Comparison of ENCODE assay signal across 17 cellular contexts in genomic region chr7:317643-318405, GRCh38. TPM values are rescaled to one million over a fixed set of nuclear protein-coding genes. Genes with fewer than 3 reads are reported as not detected.
DNase-seq lines count a peak whose midpoint lies in the region; ATAC-seq, FAIRE-seq and TF ChIP-seq lines count a peak whose summit lies in the region.
"Had no signal": no experiment of that assay in that cellular context is flagged by ENCODE, and none has a peak within 500 bp of the region (broad histone marks: within the 10 kb centered on the region; RNA-seq: fewer than 3 reads in every experiment).

No MANE protein-coding gene starts in this region.

- DNase-seq in HTR-8/SVneo (ENCODE audit: insufficient read length, low spot score): no peak
- no peak for DNase-seq in lower leg skin (ENCODE audit: low spot score in 2 of 2)
- no peak for DNase-seq in dedifferentiated amniotic fluid mesenchymal stem cell (ENCODE audit: extremely low spot score)
- no peak for DNase-seq in stimulated activated naive CD8-positive, alpha-beta T cell treated with anti-CD3 and anti-CD28 coated beads, Interleukin-15, Interleukin-2, amounts not matched to agents 100 U/mL and 50 U/mL, for 24 hours
- DNase-seq: BE2C; CD8-positive, alpha-beta T cell; DND-41; GDM1; GOT3; KBM-7; NCI-H1694; SHP77 treated with DMSO at 0.1 percent for 48 hours had no signal

- no peak for TF ChIP-seq POLR2A in lower leg skin (IDR thresholded peaks at IDR 0.05)

- H3K4me3 ChIP-seq in mucosa of rectum (ENCODE audit: low read length in 2 of 2): no peak overlapping the region
- H3K4me3 ChIP-seq in skeletal muscle tissue (ENCODE audit: low read length in 3 of 3): no peak overlapping the region
- no peak overlapping the region for H3K4me3 ChIP-seq in lower leg skin (ENCODE audit: low read depth, poor library complexity, severe bottlenecking)
- H3K4me3 ChIP-seq: PC-9 had no signal

- intact Hi-C loops in lower leg skin (cut with DNase I; ENCODE audit: low total_unique reads): no loop called here

- no peak for TF ChIP-seq CTCF in lower leg skin (IDR thresholded peaks at IDR 0.05)

- 83 to 88% methylated on average over 27 of the region's 27 CpGs for WGBS in lower leg skin, 2 donors

- H3K27ac ChIP-seq in mucosa of rectum (ENCODE audit: low read depth in 2 of 2, low read length in 2 of 2) (peak overlapping the region; percentile 98), skeletal muscle tissue (ENCODE audit: low read depth, low read length) (peak overlapping the region; percentile 81)
- H3K27ac ChIP-seq: PC-9 had no signal

- H3K9me3 ChIP-seq in mucosa of rectum (ENCODE audit: control insufficient read depth in 2 of 2, low read length in 2 of 2) (no peaks in the 10 kb centered on the region), skeletal muscle tissue (ENCODE audit: control insufficient read depth in 3 of 3, low read length in 3 of 3) (no peaks in the 10 kb centered on the region)
- H3K9me3 ChIP-seq: BE2C had no signal

- peak; percentile 59 for FAIRE-seq in HTR-8/SVneo (lab: Jason Lieb, UNC)

- peak; percentile 9 for ATAC-seq in SK-N-SH treated with all-trans-retinoic acid at 6 μM for 48 hours
- ATAC-seq in stimulated activated naive CD8-positive, alpha-beta T cell treated with anti-CD3 and anti-CD28 coated beads, Interleukin-15, Interleukin-2, amounts not matched to agents 100 U/mL and 50 U/mL, for 24 hours: no peak
- ATAC-seq: CD8-positive, alpha-beta T cell had no signal

- H3K9ac ChIP-seq in mucosa of rectum (ENCODE audit: low read depth in 1 of 2, low read length in 2 of 2): peak overlapping the region in 1 of 2 donors; percentile 39
- peak overlapping the region; percentile 40 to 60 (median 54) for H3K9ac ChIP-seq in skeletal muscle tissue (ENCODE audit: low read depth in 1 of 3, low read length in 3 of 3)

- peaks cover 0 to 5% of the 10 kb centered on the region in 2 donors for H3K27me3 ChIP-seq in mucosa of rectum (ENCODE audit: control insufficient read depth in 2 of 2, insufficient read depth in 2 of 2, low read length in 2 of 2)
- H3K27me3 ChIP-seq in skeletal muscle tissue (ENCODE audit: control insufficient read depth in 3 of 3, insufficient read depth in 3 of 3, low read length in 3 of 3): peaks cover 11 to 18% (median 16%) of the 10 kb centered on the region in 3 donors

- H3K36me3 ChIP-seq in mucosa of rectum (ENCODE audit: control insufficient read depth in 2 of 2, insufficient read depth in 2 of 2, low read length in 2 of 2): no peaks in the 10 kb centered on the region
- no peaks in the 10 kb centered on the region for H3K36me3 ChIP-seq in skeletal muscle tissue (ENCODE audit: control insufficient read depth in 3 of 3, insufficient read depth in 3 of 3, low read length in 3 of 3)
- H3K36me3 ChIP-seq: BE2C had no signal

- peaks cover 34 to 55% of the 10 kb centered on the region in 2 donors for H3K4me1 ChIP-seq in mucosa of rectum (ENCODE audit: control insufficient read depth in 2 of 2, insufficient read depth in 2 of 2, low read length in 2 of 2)
- peaks cover 18 to 34% (median 20%) of the 10 kb centered on the region in 3 donors for H3K4me1 ChIP-seq in skeletal muscle tissue (ENCODE audit: control insufficient read depth in 3 of 3, insufficient read depth in 3 of 3, low read length in 3 of 3)
- H3K4me1 ChIP-seq: BE2C had no signal

TF ChIP-seq in SK-N-SH treated with all-trans-retinoic acid at 6 μM for 48 hours, 23 proteins besides CTCF, POLR2A, EP300 and RAD21:
- no peak for TF ChIP-seq ESRRG (CRISPR knock-in tag; IDR thresholded peaks at IDR 0.05)
- no peak for TF ChIP-seq SNAI2 (CRISPR knock-in tag; IDR thresholded peaks at IDR 0.05)

RNA-seq across cellular contexts. Expression of gene FOXL3, which starts 27.9 kb away (rescaled TPM):
- total RNA-seq in skeletal muscle tissue (not detected), lower leg skin (not detected)
- total RNA-seq: CD8-positive, alpha-beta T cell; M059J; PC-9 had no signal
